8 cellular contexts compared by ENCODE assay signal in the genomic region with DNA sequence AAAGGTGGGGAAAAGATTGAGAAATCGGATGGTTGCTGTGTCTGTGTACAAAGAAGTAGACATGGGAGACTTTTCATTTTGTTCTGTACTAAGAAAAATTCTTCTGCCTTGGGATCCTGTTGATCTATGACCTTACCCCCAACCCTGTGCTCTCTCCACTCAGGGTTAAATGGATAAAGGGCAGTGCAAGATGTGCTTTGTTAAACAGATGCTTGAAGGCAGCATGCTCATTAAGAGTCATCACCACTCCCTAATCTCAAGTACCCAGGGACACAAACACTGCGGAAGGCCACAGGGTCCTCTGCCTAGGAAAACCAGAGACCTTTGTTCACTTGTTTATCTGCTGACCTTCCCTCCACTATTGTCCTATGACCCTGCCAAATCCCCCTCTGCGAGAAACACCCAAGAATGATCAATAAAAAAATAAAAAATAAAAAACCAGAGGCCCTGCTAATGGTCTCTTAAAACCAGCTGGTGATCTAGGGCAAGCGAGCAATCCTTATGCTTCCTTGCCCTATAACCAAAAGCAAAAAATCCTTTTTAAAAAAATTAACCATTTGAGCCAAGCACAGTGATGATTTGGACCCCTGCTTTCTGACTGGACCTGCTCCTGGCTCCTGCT. TPM values are rescaled to one million over a fixed set of nuclear protein-coding genes. Genes with fewer than 3 reads are reported as not detected.
DNase-seq lines count a peak whose midpoint lies in the region; ATAC-seq and TF ChIP-seq lines count a peak whose summit lies in the region.
"Not testable (repeated sequence)": the region's sequence is repeated elsewhere in the genome, so short reads cannot be mapped to it uniquely, and the experiment has no call there.

No MANE protein-coding gene starts in this region.

- POLR2A ChIA-PET in PC-9 (lab: Charles Lee; ENCODE audit: unreplicated experiment): interaction anchor here (0.7 kb wide), 1 partner anchor 56 kb away, joined by 3 read pairs; a partner anchor contains a TSS
- POLR2A ChIA-PET in activated CD8-positive, alpha-beta T cell treated with anti-CD3 and anti-CD28 coated beads, Interleukin-2, amount 10 ng/mL, durations not matched to agents 7 days and 5 days (lab: Charles Lee): interaction anchor here (0.9 to 1.6 kb wide), 3 partner anchors 57 to 259 kb away, joined by 3 to 7 read pairs (median 6); a partner anchor contains a TSS

- peak overlapping the region; percentile 95 for H3K4me3 Mint-ChIP-seq in activated CD8-positive, alpha-beta T cell treated with anti-CD3 and anti-CD28 coated beads, Interleukin-2, amount 10 ng/mL, durations not matched to agents 7 days and 5 days
- peak overlapping the region; percentile 65 to 98 (median 96) for H3K4me3 Mint-ChIP-seq in brain
- peak overlapping the region; percentile 95 for H3K4me3 Mint-ChIP-seq in nephron progenitor cell

- not testable (repeated sequence) for TF ChIP-seq POLR2A in stomach (IDR thresholded peaks at IDR 0.05)

- H3K9me3 Mint-ChIP-seq in activated CD8-positive, alpha-beta T cell treated with anti-CD3 and anti-CD28 coated beads, Interleukin-2, amount 10 ng/mL, durations not matched to agents 7 days and 5 days (ENCODE audit: insufficient read depth); nephron progenitor cell: not testable (repeated sequence)
- peaks cover 0 to 14% (median 0%) of the 10 kb centered on the region in 5 experiments for H3K9me3 Mint-ChIP-seq in brain

- H3K4me1 Mint-ChIP-seq in activated CD8-positive, alpha-beta T cell treated with anti-CD3 and anti-CD28 coated beads, Interleukin-2, amount 10 ng/mL, durations not matched to agents 7 days and 5 days (ENCODE audit: low read depth): peaks cover 34% of the 10 kb centered on the region
- H3K4me1 Mint-ChIP-seq in brain: peaks cover 42% of the 10 kb centered on the region
- H3K4me1 Mint-ChIP-seq in nephron progenitor cell: peaks cover 17% of the 10 kb centered on the region

- peaks cover 22% of the 10 kb centered on the region for H3K36me3 Mint-ChIP-seq in activated CD8-positive, alpha-beta T cell treated with anti-CD3 and anti-CD28 coated beads, Interleukin-2, amount 10 ng/mL, durations not matched to agents 7 days and 5 days (ENCODE audit: low read depth)
- H3K36me3 Mint-ChIP-seq in brain; nephron progenitor cell (ENCODE audit: low read depth): not testable (repeated sequence)

- H3K4me3 ChIP-seq in BLaER1: peak overlapping the region; percentile 80; the same call in 1 of the 2 replicates
- H3K4me3 ChIP-seq in HL-60 (replicated peaks; ENCODE audit: insufficient read depth, low read length); PC-9; stomach: not testable (repeated sequence)
- H3K4me3 ChIP-seq in right cardiac atrium (ENCODE audit: low read length): peak overlapping the region; percentile 87

- not testable (repeated sequence) for H3K27me3 Mint-ChIP-seq in activated CD8-positive, alpha-beta T cell treated with anti-CD3 and anti-CD28 coated beads, Interleukin-2, amount 10 ng/mL, durations not matched to agents 7 days and 5 days (ENCODE audit: low read depth); brain; nephron progenitor cell (ENCODE audit: low read depth, poor library complexity)

- not testable (repeated sequence) for TF ChIP-seq CTCF in HL-60 (IDR thresholded peaks at IDR 0.05; ENCODE audit: insufficient read depth, low read length); PC-9 (conservative IDR thresholded peaks at IDR 0.05); brain (conservative IDR thresholded peaks at IDR 0.05); nephron progenitor cell (IDR thresholded peaks at IDR 0.05); stomach (IDR thresholded peaks at IDR 0.05)

- not testable (repeated sequence) for H3K9ac ChIP-seq in BLaER1

- CTCF ChIA-PET in PC-9 (lab: Charles Lee): not testable (repeated sequence)
- CTCF ChIA-PET in activated CD8-positive, alpha-beta T cell treated with anti-CD3 and anti-CD28 coated beads, Interleukin-2, amount 10 ng/mL, durations not matched to agents 7 days and 5 days (lab: Charles Lee): interaction anchor here (3.7 kb wide), 1 partner anchor 104 kb away, joined by 12 read pairs; a partner anchor contains a TSS

- peaks cover 38% of the 10 kb centered on the region for H3K79me2 ChIP-seq in PC-9 (ENCODE audit: low read depth)

- not testable (repeated sequence) for TF ChIP-seq EP300 in stomach (IDR thresholded peaks at IDR 0.05)

- H2AFZ ChIP-seq in PC-9: not testable (repeated sequence)

- WGBS in right cardiac atrium: 89% methylated on average over 3 of the region's 4 CpGs
- 75 to 89% (median 84%) methylated on average over 3 to 4 of the region's 4 CpGs for WGBS in stomach, 5 donors

- not testable (repeated sequence) for DNase-seq in HL-60 (ENCODE audit: low read depth in 1 of 2, low spot score in 1 of 2); PC-9; activated CD8-positive, alpha-beta T cell treated with anti-CD3 and anti-CD28 coated beads, Interleukin-2, amount 10 ng/mL, durations not matched to agents 7 days and 5 days; right cardiac atrium; nephron progenitor cell; stomach

- not testable (repeated sequence) for H3K9me3 ChIP-seq in BLaER1; PC-9 (ENCODE audit: insufficient read depth, low read depth); right cardiac atrium (ENCODE audit: control insufficient read depth, low read length); stomach

- H3K9me2 ChIP-seq in PC-9 (ENCODE audit: insufficient read depth): not testable (repeated sequence)

- not testable (repeated sequence) for BruUV-seq in PC-9 (replicated peaks; lab: Mats Ljungman, UMichigan)

- not testable (repeated sequence) for H3K27me3 ChIP-seq in BLaER1; HL-60 (ENCODE audit: insufficient read depth, poor library complexity, severe bottlenecking); PC-9 (ENCODE audit: insufficient read depth, low read depth); right cardiac atrium (ENCODE audit: control insufficient read depth, insufficient read depth); stomach

- peaks cover 22% of the 10 kb centered on the region for H3K4me1 ChIP-seq in BLaER1
- 0 out of 2 replicates have a peak, but pooled peaks cover 14% of the 10 kb centered on the region for H3K4me1 ChIP-seq in PC-9 (replicated peaks; ENCODE audit: insufficient read depth)
- not testable (repeated sequence) for H3K4me1 ChIP-seq in right cardiac atrium (ENCODE audit: control insufficient read depth, insufficient read depth, low read length)
- peaks cover 12 to 39% (median 20%) of the 10 kb centered on the region in 4 donors for H3K4me1 ChIP-seq in stomach

- H3K4me2 ChIP-seq in BLaER1: peak overlapping the region; percentile 91
- H3K4me2 ChIP-seq in PC-9: peak overlapping the region; percentile 91

- not testable (repeated sequence) for ATAC-seq in activated CD8-positive, alpha-beta T cell treated with anti-CD3 and anti-CD28 coated beads, Interleukin-2, amount 10 ng/mL, durations not matched to agents 7 days and 5 days; right cardiac atrium

- not testable (repeated sequence) for H3K27ac ChIP-seq in BLaER1, PC-9
- H3K27ac ChIP-seq in HL-60 (replicated peaks) (peak overlapping the region; percentile 94), right cardiac atrium (ENCODE audit: low read length) (peak overlapping the region; percentile 95), stomach (peak overlapping the region in 4 of 5 donors; percentile 83 to 95 (median 93))

- H3F3A ChIP-seq in PC-9 (ENCODE audit: insufficient read depth, low read depth): not testable (repeated sequence)

- intact Hi-C loops in PC-9 (cut with micrococcal nuclease; ENCODE audit: unreplicated experiment); right cardiac atrium (cut with DNase I); stomach (cut with DNase I; ENCODE audit: low total_unique reads): not testable (repeated sequence)

- H3K27ac Mint-ChIP-seq in activated CD8-positive, alpha-beta T cell treated with anti-CD3 and anti-CD28 coated beads, Interleukin-2, amount 10 ng/mL, durations not matched to agents 7 days and 5 days: not testable (repeated sequence)
- H3K27ac Mint-ChIP-seq in brain (peak overlapping the region; percentile 71 to 98 (median 96)), nephron progenitor cell (peak overlapping the region; percentile 51)

- H4K20me1 ChIP-seq in BLaER1: peaks cover 34% of the 10 kb centered on the region
- not testable (repeated sequence) for H4K20me1 ChIP-seq in PC-9 (ENCODE audit: insufficient read depth)

- H3K36me3 ChIP-seq in BLaER1 (peaks cover 27% of the 10 kb centered on the region), stomach (peaks cover 0 to 33% (median 25%) of the 10 kb centered on the region in 4 donors)
- H3K36me3 ChIP-seq in PC-9 (ENCODE audit: low read depth): not testable (repeated sequence)

RNA-seq across cellular contexts. Expression of a gene that starts 1.1 kb away (rescaled TPM):
- total RNA-seq in PC-9 (2021) (29.2 and 38.4 TPM in 2 replicates), right cardiac atrium (10 to 100 TPM; 24.2 to 26.8 (median 24.7) TPM), stomach (10 to 100 TPM in 3 of 5 donors, 1 to 10 TPM in 1, under 1 TPM in 1; 0.58 to 40.0 (median 22.7) TPM)
- total RNA-seq in activated CD8-positive, alpha-beta T cell treated with anti-CD3 and anti-CD28 coated beads, Interleukin-2, amount 10 ng/mL, durations not matched to agents 7 days and 5 days: 10 to 100 TPM; 61.4 to 66.6 TPM
- polyA plus RNA-seq in brain (ENCODE audit: insufficient read depth, low read depth, low replicate concordance) (54.3 TPM), right cardiac atrium (18.7 TPM), stomach (10 to 100 TPM; 20.4 to 25.1 (median 21.8) TPM)

RNA-seq across cellular contexts. Expression of a gene that starts 42.9 kb away (rescaled TPM):
- total RNA-seq in PC-9 (2021) (3.1 and 10.7 TPM in 2 replicates), right cardiac atrium (10 to 100 TPM in 1 of 4 donors, 1 to 10 TPM in 3; 7.6 to 10.1 (median 9.3) TPM), stomach (10 to 100 TPM in 3 of 5 donors, 1 to 10 TPM in 2; 5.3 to 44.0 (median 17.6) TPM)
- 10 to 100 TPM; 35.9 to 39.9 TPM for total RNA-seq in activated CD8-positive, alpha-beta T cell treated with anti-CD3 and anti-CD28 coated beads, Interleukin-2, amount 10 ng/mL, durations not matched to agents 7 days and 5 days
- polyA plus RNA-seq in brain (ENCODE audit: insufficient read depth, low read depth, low replicate concordance) (9.0 TPM), right cardiac atrium (5.1 TPM), stomach (10 to 100 TPM in 2 of 3 donors, 1 to 10 TPM in 1; 9.8 to 18.2 (median 15.6) TPM)

RNA-seq across cellular contexts. Expression of a gene that starts 56.4 kb away (rescaled TPM):
- total RNA-seq in PC-9 (2021): 19.2 and 23.7 TPM in 2 replicates
- 10 to 100 TPM; 21.8 to 23.9 TPM for total RNA-seq in activated CD8-positive, alpha-beta T cell treated with anti-CD3 and anti-CD28 coated beads, Interleukin-2, amount 10 ng/mL, durations not matched to agents 7 days and 5 days
- polyA plus RNA-seq in brain (ENCODE audit: insufficient read depth, low read depth, low replicate concordance): 52.6 TPM
- total RNA-seq in right cardiac atrium: 10 to 100 TPM; 26.0 to 40.8 (median 29.6) TPM
- polyA plus RNA-seq in right cardiac atrium: 20.1 TPM
- total RNA-seq in stomach: 100 to 1,000 TPM in 2 of 5 donors, 10 to 100 TPM in 3; 10.7 to 312 (median 94.2) TPM
- polyA plus RNA-seq in stomach: 100 to 1,000 TPM in 1 of 3 donors, 10 to 100 TPM in 2; 22.2 to 117 (median 84.2) TPM
